ENCODE assay signal across 8 cellular contexts in genomic region chr11:78416285-78417174, GRCh38. TPM values are rescaled to one million over a fixed set of nuclear protein-coding genes. Genes with fewer than 3 reads are reported as not detected.
DNase-seq lines count a peak whose midpoint lies in the region; FAIRE-seq lines count a peak whose summit lies in the region.

No MANE protein-coding gene starts in this region.

- peak overlapping the region; percentile 80 for H3K9ac ChIP-seq in neuronal stem cell (ENCODE audit: low read depth, low read length, poor library complexity)
- H3K9ac ChIP-seq in subcutaneous abdominal adipose tissue (ENCODE audit: low read length in 5 of 5), result peak overlapping the region; percentile 87 to 95 (median 92)

- no peak overlapping the region for H4K8ac ChIP-seq in neuronal stem cell (ENCODE audit: low read depth, low read length)

- peak; percentile 89 for DNase-seq in EH (ENCODE audit: low read depth)
- DNase-seq in HCEC 1CT, result peak; percentile 87
- DNase-seq in MG63, result peak; percentile 67
- DNase-seq in SIG-M5 treated with dmso at 0.1 percent for 504 hours (lab: John Stamatoyannopoulos, UW; ENCODE audit: unreplicated experiment), result peak; percentile 83
- DNase-seq in activated gamma-delta T cell treated with anti-CD3 and anti-CD28 coated beads, Interleukin-2, amount 50 U/mL, for 16 hours (ENCODE audit: low read depth), result peak; percentile 57
- DNase-seq in frontal cortex (ENCODE audit: low spot score in 2 of 2), result peak; percentile 69 to 73
- DNase-seq in neuronal stem cell (ENCODE audit: low spot score), result peak; percentile 83

- H3K4me3 ChIP-seq in MG63, result peak overlapping the region; percentile 46
- peak overlapping the region; percentile 85 to 89 for H3K4me3 ChIP-seq in neuronal stem cell (ENCODE audit: low read length in 2 of 2)
- peak overlapping the region; percentile 71 to 82 (median 79) for H3K4me3 ChIP-seq in subcutaneous abdominal adipose tissue (ENCODE audit: low read depth in 1 of 5, low read length in 5 of 5)

- H3K79me1 ChIP-seq in neuronal stem cell (ENCODE audit: low read depth, low read length), result no peaks in the 10 kb centered on the region

- H2BK12ac ChIP-seq in neuronal stem cell (ENCODE audit: low read length), result no peak overlapping the region

- no peak overlapping the region for H2BK15ac ChIP-seq in neuronal stem cell (ENCODE audit: low read length)

- no peak overlapping the region for H2BK120ac ChIP-seq in neuronal stem cell (ENCODE audit: low read depth, low read length)

- H3K4me1 ChIP-seq in neuronal stem cell (ENCODE audit: control insufficient read depth in 2 of 2, insufficient read depth in 1 of 2, low read depth in 1 of 2, low read length in 2 of 2) (peaks cover 8 to 12% of the 10 kb centered on the region in 2 donors), subcutaneous abdominal adipose tissue (ENCODE audit: control insufficient read depth in 5 of 5, insufficient read depth in 5 of 5, low read length in 5 of 5) (peaks cover 15 to 56% (median 45%) of the 10 kb centered on the region in 5 donors)

- no peak overlapping the region for H3K4ac ChIP-seq in neuronal stem cell (ENCODE audit: low read length)

- WGBS in neuronal stem cell (ENCODE audit: extremely low coverage in 2 of 2, insufficient read length in 2 of 2, insufficient replicate concordance in 1 of 2), 2 donors, result no CpG with 5 or more reads among the region's 38 CpGs

- H4K91ac ChIP-seq in neuronal stem cell (ENCODE audit: low read depth, low read length, poor library complexity), result no peak overlapping the region

- H2AK5ac ChIP-seq in neuronal stem cell (ENCODE audit: low read depth, low read length), result no peak overlapping the region

- H3K36me3 ChIP-seq in MG63 (no peaks in the 10 kb centered on the region), neuronal stem cell (replicated peaks in 1 of 2; ENCODE audit: control insufficient read depth in 2 of 2, insufficient read depth in 2 of 2, low read length in 2 of 2) (no peaks in the 10 kb centered on the region), subcutaneous abdominal adipose tissue (ENCODE audit: control insufficient read depth in 5 of 5, insufficient read depth in 5 of 5, low read length in 5 of 5) (no peaks in the 10 kb centered on the region)

- H3K9me3 ChIP-seq in MG63 (no peaks in the 10 kb centered on the region), neuronal stem cell (replicated peaks in 1 of 2; ENCODE audit: control insufficient read depth in 2 of 2, insufficient read depth in 1 of 2, low read depth in 1 of 2, low read length in 2 of 2) (peaks cover 0 to under 1% of the 10 kb centered on the region in 2 donors), subcutaneous abdominal adipose tissue (ENCODE audit: control insufficient read depth in 5 of 5, low read length in 5 of 5) (no peaks in the 10 kb centered on the region)

- peak overlapping the region; percentile 91 for H3K18ac ChIP-seq in neuronal stem cell (ENCODE audit: low read length)

- H3K14ac ChIP-seq in neuronal stem cell (ENCODE audit: low read length), result no peak overlapping the region

- peak overlapping the region; percentile 55 for H2BK5ac ChIP-seq in neuronal stem cell (ENCODE audit: low read length)

- FAIRE-seq in frontal cortex (lab: Jason Lieb, UNC), result no peak

- H3K4me2 ChIP-seq in neuronal stem cell (ENCODE audit: insufficient read depth, low read length, poor library complexity, severe bottlenecking), result peak overlapping the region; percentile 81

- peak overlapping the region; percentile 76 for H3K23ac ChIP-seq in neuronal stem cell (ENCODE audit: low read depth, low read length, poor library complexity)

- H3K27ac ChIP-seq in neuronal stem cell (replicated peaks; ENCODE audit: low read length) (peak overlapping the region; percentile 81), subcutaneous abdominal adipose tissue (ENCODE audit: low read depth, low read length) (peak overlapping the region; percentile 100)

- H2AFZ ChIP-seq in neuronal stem cell (ENCODE audit: low read length), result peak overlapping the region; percentile 88

- H3K27me3 ChIP-seq in MG63 (peaks cover 10% of the 10 kb centered on the region), neuronal stem cell (ENCODE audit: control insufficient read depth in 3 of 3, insufficient read depth in 3 of 3, low read depth in 1 of 3, low read length in 3 of 3) (no peaks in the 10 kb centered on the region), subcutaneous abdominal adipose tissue (ENCODE audit: control insufficient read depth in 5 of 5, insufficient read depth in 4 of 5, low read length in 5 of 5) (no peaks in the 10 kb centered on the region)

RNA-seq across cellular contexts. Expression of gene GAB2, which starts 1.1 kb away (rescaled TPM):
- total RNA-seq in MG63 (2014; rRNA removed; shearing (Covaris generic); ENCODE audit: low replicate concordance), result under 0.01 and 0.54 TPM in 2 replicates
- total RNA-seq in frontal cortex, result 20.8 TPM
- polyA plus RNA-seq in neuronal stem cell (2013, experiment 1 of 2), result 16.6 TPM
- polyA plus RNA-seq in neuronal stem cell (2013, experiment 2 of 2), result 16.0 TPM

Comparison
In these comparisons a context has a peak if more than half of its experiments do, and no peak if none do; other contexts are left out.
1. Peak in every context shown above with its lines: DNase-seq, H3K4me3 ChIP-seq and H3K27ac ChIP-seq.
2. RNA of gene GAB2, which starts 1.1 kb away (total RNA-seq): 20.8 TPM in frontal cortex (single experiment); under 0.01 to 0.54 TPM in MG63; every median in the first group is over 10 times any median in the second.